25 cellular contexts compared by ENCODE assay signal in the genomic region with DNA sequence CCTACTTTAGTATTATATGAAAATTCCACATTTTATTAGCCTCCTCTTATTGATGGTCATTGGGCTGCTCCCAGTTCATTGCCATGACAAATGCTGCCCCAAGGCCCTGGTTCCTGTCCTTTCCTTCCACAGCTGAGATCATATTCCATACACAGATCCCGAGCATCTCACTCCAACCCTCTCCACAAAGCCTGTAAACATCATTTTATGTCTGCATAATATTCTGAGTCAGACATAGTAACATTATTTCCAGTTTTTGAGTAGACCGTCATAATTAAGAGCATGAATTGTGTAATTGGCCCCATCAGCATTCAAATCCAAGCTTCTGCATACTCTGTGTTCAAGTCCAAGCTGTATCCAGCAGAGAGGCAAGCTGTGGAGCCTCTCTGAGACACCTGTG.
DNase-seq lines count a peak whose midpoint lies in the region; ATAC-seq and TF ChIP-seq lines count a peak whose summit lies in the region.
"Had no signal": no experiment of that assay in that cellular context is flagged by ENCODE, and none has a peak within 500 bp of the region (broad histone marks: within the 10 kb centered on the region; RNA-seq: fewer than 3 reads in every experiment).

No MANE protein-coding gene starts in this region.

- no peak for TF ChIP-seq CTCF in HEK293 (tag by site-specific recombination; IDR thresholded peaks at IDR 0.05)

- CTCF ChIA-PET in HEK293 (lab: Yijun Ruan, JAX) = interaction anchor here (0.6 kb wide), 1 partner anchor 122 kb away, joined by 3 read pairs; no protein-coding TSS in a partner anchor

- H3K36me3 Mint-ChIP-seq in activated naive CD4-positive, alpha-beta T cell treated with anti-CD3 and anti-CD28 coated beads, Interleukin-2, amount 50 U/mL, for 24 hours = no peaks in the 10 kb centered on the region
- H3K36me3 Mint-ChIP-seq in activated naive CD8-positive, alpha-beta T cell treated with anti-CD3 and anti-CD28 coated beads, Interleukin-2, amount 10 ng/mL, durations not matched to agents 7 days and 5 days = peaks cover 26% of the 10 kb centered on the region

- H3K27ac Mint-ChIP-seq in activated naive CD4-positive, alpha-beta T cell treated with anti-CD3 and anti-CD28 coated beads, Interleukin-2, amount 50 U/mL, for 24 hours = peak overlapping the region; percentile 13
- peak overlapping the region; percentile 94 for H3K27ac Mint-ChIP-seq in activated naive CD8-positive, alpha-beta T cell treated with anti-CD3 and anti-CD28 coated beads, Interleukin-2, amount 10 ng/mL, durations not matched to agents 7 days and 5 days
- H3K27ac Mint-ChIP-seq: H9 had no signal

- H3K36me3 ChIP-seq in HEK293 (ENCODE audit: control insufficient read depth in 2 of 2, insufficient read depth in 1 of 2, low read length in 2 of 2) = peaks cover 0 to 12% of the 10 kb centered on the region in 2 experiments; a peak in 1 of 3 replicates
- H3K36me3 ChIP-seq: BE2C, cardiac muscle cell, thyroid gland had no signal

- no peak overlapping the region for H3K27ac ChIP-seq in HEK293 (ENCODE audit: extremely low read depth, low read depth, low read length)
- H3K27ac ChIP-seq: cardiac muscle cell, gastrocnemius medialis, parathyroid adenoma, sigmoid colon, WERI-Rb-1 had no signal

- no peak for DNase-seq in activated naive CD4-positive, alpha-beta T cell treated with Interleukin-2 at 50 U/mL for 16 hours
- no peak for DNase-seq in activated naive CD8-positive, alpha-beta T cell treated with anti-CD3 and anti-CD28 coated beads, Interleukin-2, amount 10 ng/mL, durations not matched to agents 7 days and 5 days
- no peak for DNase-seq in SHP77 (lab: John Stamatoyannopoulos, UW)
- DNase-seq in RKO (ENCODE audit: low spot score) = no peak
- DNase-seq: activated CD4-positive, alpha-beta memory T cell treated with anti-CD3 and anti-CD28 coated beads, Interleukin-2, amount 10 ng/mL, durations not matched to agents 7 days and 5 days; amygdala; BE2C; dermis blood vessel endothelial cell; gastrocnemius medialis; H9; kidney; mammary epithelial cell; NCI-H1105 treated with DMSO at 0.1 percent for 48 hours; NCI-H226; Right ventricle myocardium superior; sigmoid colon; stimulated activated naive CD4-positive, alpha-beta T cell; thyroid gland; WERI-Rb-1 had no signal

- H3K27me3 Mint-ChIP-seq in activated naive CD4-positive, alpha-beta T cell treated with anti-CD3 and anti-CD28 coated beads, Interleukin-2, amount 50 U/mL, for 24 hours = no peaks in the 10 kb centered on the region
- H3K27me3 Mint-ChIP-seq in activated naive CD8-positive, alpha-beta T cell treated with anti-CD3 and anti-CD28 coated beads, Interleukin-2, amount 10 ng/mL, durations not matched to agents 7 days and 5 days = no peaks in the 10 kb centered on the region
- H3K27me3 Mint-ChIP-seq: activated CD4-positive, alpha-beta memory T cell treated with anti-CD3 and anti-CD28 coated beads, Interleukin-2, amount 10 ng/mL, durations not matched to agents 7 days and 5 days had no signal

- H3K9me3 Mint-ChIP-seq in activated naive CD4-positive, alpha-beta T cell treated with anti-CD3 and anti-CD28 coated beads, Interleukin-2, amount 50 U/mL, for 24 hours = no peaks in the 10 kb centered on the region
- H3K9me3 Mint-ChIP-seq in activated naive CD8-positive, alpha-beta T cell treated with anti-CD3 and anti-CD28 coated beads, Interleukin-2, amount 10 ng/mL, durations not matched to agents 7 days and 5 days = no peaks in the 10 kb centered on the region
- H3K9me3 Mint-ChIP-seq: activated CD4-positive, alpha-beta memory T cell treated with anti-CD3 and anti-CD28 coated beads, Interleukin-2, amount 10 ng/mL, durations not matched to agents 7 days and 5 days; activated T-helper 2 cell treated with anti-CD3 and anti-CD28 coated beads, Interferon-gamma antibody, Interleukin-2, Interleukin-4, amounts not matched to agents 10 μg/mL and 5 μg/mL and 100 μg/mL, durations not matched to agents 14 hours and 24 hours and 36 hours; H9 had no signal

- H3K4me1 ChIP-seq in HEK293 (ENCODE audit: control insufficient read depth, insufficient read depth, low read length) = no peaks in the 10 kb centered on the region
- H3K4me1 ChIP-seq: BE2C, gastrocnemius medialis, parathyroid adenoma, sigmoid colon had no signal

- no peaks in the 10 kb centered on the region for H3K9me3 ChIP-seq in HEK293 (ENCODE audit: control insufficient read depth, insufficient read depth, low read depth, low read length)
- H3K9me3 ChIP-seq: BE2C, gastrocnemius medialis, sigmoid colon, thyroid gland had no signal

- peaks cover 41% of the 10 kb centered on the region for H3K4me1 Mint-ChIP-seq in activated naive CD4-positive, alpha-beta T cell treated with anti-CD3 and anti-CD28 coated beads, Interleukin-2, amount 50 U/mL, for 24 hours
- H3K4me1 Mint-ChIP-seq in activated naive CD8-positive, alpha-beta T cell treated with anti-CD3 and anti-CD28 coated beads, Interleukin-2, amount 10 ng/mL, durations not matched to agents 7 days and 5 days = peaks cover 53% of the 10 kb centered on the region

- POLR2A ChIA-PET in HEK293 (lab: Yijun Ruan, JAX) = no interaction called here
- POLR2A ChIA-PET in activated naive CD8-positive, alpha-beta T cell treated with anti-CD3 and anti-CD28 coated beads, Interleukin-2, amount 10 ng/mL, durations not matched to agents 7 days and 5 days (lab: Charles Lee) = no interaction called here

- ATAC-seq in activated naive CD8-positive, alpha-beta T cell treated with anti-CD3 and anti-CD28 coated beads, Interleukin-2, amount 10 ng/mL, durations not matched to agents 7 days and 5 days (ENCODE audit: low read depth) = no peak
- no peak for ATAC-seq in HG03045 (IDR thresholded peaks at IDR 0.05; ENCODE audit: unreplicated experiment)
- ATAC-seq: gastrocnemius medialis had no signal

- H3K4me3 ChIP-seq in HEK293 (ENCODE audit: low read depth, low read length) = no peak overlapping the region
- H3K4me3 ChIP-seq: cardiac muscle cell, gastrocnemius medialis, sigmoid colon, thyroid gland had no signal

- H3K4me3 Mint-ChIP-seq in activated naive CD4-positive, alpha-beta T cell treated with anti-CD3 and anti-CD28 coated beads, Interleukin-2, amount 50 U/mL, for 24 hours = peak overlapping the region; percentile 42
- no peak overlapping the region for H3K4me3 Mint-ChIP-seq in activated naive CD8-positive, alpha-beta T cell treated with anti-CD3 and anti-CD28 coated beads, Interleukin-2, amount 10 ng/mL, durations not matched to agents 7 days and 5 days
- H3K4me3 Mint-ChIP-seq: activated CD4-positive, alpha-beta memory T cell treated with anti-CD3 and anti-CD28 coated beads, Interleukin-2, amount 10 ng/mL, durations not matched to agents 7 days and 5 days; H9 had no signal

TF ChIP-seq in HEK293, 187 proteins besides CTCF, POLR2A, EP300 and RAD21:
- peak; percentile 20; the same call in 1 of the 2 replicates for TF ChIP-seq ZBTB20 (tag by site-specific recombination; IDR thresholded peaks at IDR 0.05)
- TF ChIP-seq, protein P1, sequence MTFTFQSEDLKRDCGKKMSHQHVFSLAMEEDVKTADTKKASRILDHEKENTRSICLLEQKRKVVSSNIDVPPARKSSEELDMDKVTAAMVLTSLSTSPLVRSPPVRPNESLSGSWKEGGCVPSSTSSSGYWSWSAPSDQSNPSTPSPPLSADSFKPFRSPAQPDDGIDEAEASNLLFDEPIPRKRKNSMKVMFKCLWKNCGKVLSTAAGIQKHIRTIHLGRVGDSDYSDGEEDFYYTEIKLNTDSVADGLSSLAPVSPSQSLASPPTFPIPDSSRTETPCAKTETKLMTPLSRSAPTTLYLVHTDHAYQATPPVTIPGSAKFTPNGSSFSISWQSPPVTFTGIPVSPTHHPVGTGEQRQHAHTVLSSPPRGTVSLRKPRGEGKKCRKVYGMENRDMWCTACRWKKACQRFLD (tag by site-specific recombination; IDR thresholded peaks at IDR 0.05) = no peak
